Comparison of ENCODE assay signal across 6 cellular contexts in the genomic region with DNA sequence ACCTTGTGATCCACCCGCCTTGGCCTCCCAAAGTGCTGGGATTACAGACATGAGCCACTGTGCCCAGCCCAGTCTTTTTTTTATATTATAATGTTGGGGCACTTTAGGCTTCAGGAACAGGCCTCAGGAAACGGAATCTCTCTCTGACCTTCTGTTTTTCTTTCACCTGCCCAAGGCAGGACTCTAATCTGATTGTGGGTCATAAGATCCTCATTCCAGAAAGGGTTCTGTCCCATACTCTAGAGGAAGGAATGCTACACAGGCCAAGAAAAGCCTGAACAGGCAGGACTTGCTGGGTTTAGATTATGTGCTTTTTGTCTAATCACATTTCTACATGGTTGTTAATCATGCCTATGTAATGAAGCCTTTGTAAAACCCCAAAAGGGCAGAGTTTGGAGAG. TPM values are rescaled to one million over a fixed set of nuclear protein-coding genes. Genes with fewer than 3 reads are reported as not detected.
"Had no signal": no experiment of that assay in that cellular context is flagged by ENCODE, and none has a peak within 500 bp of the region (broad histone marks: within the 10 kb centered on the region; RNA-seq: fewer than 3 reads in every experiment).

No MANE protein-coding gene starts in this region.

- H3K27me3 Mint-ChIP-seq: IgD-negative memory B cell had no signal

- H3K9me3 Mint-ChIP-seq: GM23338, H9, IgD-negative memory B cell had no signal

- H3K4me3 ChIP-seq: GM23338 had no signal

- DNase-seq: H9, HCEC 1CT, KG1 had no signal

- H3K4me3 Mint-ChIP-seq: GM23338, H9, IgD-negative memory B cell had no signal

- H3K4me2 ChIP-seq: GM23338 had no signal

- H3K27ac Mint-ChIP-seq: GM23338, H9, IgD-negative memory B cell had no signal

- H3K4me1 Mint-ChIP-seq: IgD-negative memory B cell had no signal

- H2AFZ ChIP-seq: GM23338 had no signal

- ATAC-seq: GM23338 had no signal

- H3K36me3 Mint-ChIP-seq: IgD-negative memory B cell had no signal

RNA-seq across cellular contexts. Expression of gene CCL28, which starts 1.8 kb away (rescaled TPM):
- total RNA-seq: H1, H9 had no signal
